Comparison of ENCODE assay signal across 8 cellular contexts in the genomic region with DNA sequence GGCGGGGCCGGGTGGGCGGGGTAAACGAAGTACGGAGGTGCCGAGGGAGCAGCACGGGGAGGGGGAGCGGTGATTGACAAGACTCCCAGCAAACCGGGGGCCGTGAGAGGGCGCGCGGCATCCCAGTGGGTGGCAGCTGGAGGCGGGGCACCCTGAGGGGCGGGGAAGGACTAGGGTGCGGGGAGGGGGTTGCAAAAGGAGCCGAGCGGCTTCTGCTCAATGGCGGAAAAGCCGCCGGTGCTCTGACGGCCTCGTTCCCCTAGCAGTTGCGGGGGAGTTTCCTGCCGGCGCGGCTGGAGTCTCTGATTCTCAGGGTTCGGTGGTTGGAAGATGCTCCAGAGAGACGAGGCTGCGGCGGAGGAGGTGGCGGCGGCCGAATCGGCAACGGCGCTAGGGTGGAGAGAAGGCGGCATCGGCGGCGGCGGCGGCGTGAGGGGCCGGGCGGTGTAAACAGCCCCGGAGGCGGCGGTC. TPM values are rescaled to one million over a fixed set of nuclear protein-coding genes. Genes with fewer than 3 reads are reported as not detected.
DNase-seq lines count a peak whose midpoint lies in the region; ATAC-seq, FAIRE-seq and TF ChIP-seq lines count a peak whose summit lies in the region.

A gene (plus strand): TSS at position 192 of the 471 bp plus-strand sequence. CDS start 32,325 bp downstream, outside the sequence.

- TF ChIP-seq CTCF in DND-41 (IDR thresholded peaks at IDR 0.05; ENCODE audit: borderline replicate concordance, extremely low read depth, low read length, poor library complexity, severe bottlenecking) (no peak), upper lobe of right lung (IDR thresholded peaks at IDR 0.05) (no peak)

- ATAC-seq in DND-41 (ENCODE audit: insufficient read depth, low read depth) (peak; percentile 73), upper lobe of right lung (peak; percentile 92)
- peak; percentile 76 for ATAC-seq in activated T-helper 17 cell treated with anti-CD3 and anti-CD28 coated beads, Interleukin-2, amount 50 U/mL, for 72 hours (replicated peaks)

- intact Hi-C loops in posterior vena cava (cut with DNase I): loop anchor here in 1 of 2 donors (10.0 kb wide), 1 partner anchor 84 kb away; no protein-coding TSS in a partner anchor
- intact Hi-C loops in upper lobe of right lung (cut with DNase I): no loop called here

- peaks cover 22% of the 10 kb centered on the region for H3K4me1 Mint-ChIP-seq in activated T-helper 17 cell treated with anti-CD3 and anti-CD28 coated beads, Interleukin-2, amount 50 U/mL, for 72 hours

- no peaks in the 10 kb centered on the region for H3K27me3 Mint-ChIP-seq in activated T-helper 17 cell treated with anti-CD3 and anti-CD28 coated beads, Interleukin-2, amount 50 U/mL, for 72 hours

- H3K4me1 ChIP-seq in DND-41 (ENCODE audit: insufficient read depth, low read length): peaks cover 40% of the 10 kb centered on the region
- peaks cover 14% of the 10 kb centered on the region for H3K4me1 ChIP-seq in upper lobe of right lung

- peaks cover 48% of the 10 kb centered on the region for H3K36me3 Mint-ChIP-seq in activated T-helper 17 cell treated with anti-CD3 and anti-CD28 coated beads, Interleukin-2, amount 50 U/mL, for 72 hours (ENCODE audit: low read depth)

- H3K9ac ChIP-seq in DND-41 (ENCODE audit: low read depth, low read length): peak within 1 kb of the TSS; percentile 91

- peak within 1 kb of the TSS; percentile 93 for H3K4me3 Mint-ChIP-seq in activated T-helper 17 cell treated with anti-CD3 and anti-CD28 coated beads, Interleukin-2, amount 50 U/mL, for 72 hours

- FAIRE-seq in H54 (lab: Jason Lieb, UNC) (peak; percentile 48), frontal cortex (lab: Jason Lieb, UNC) (no peak)

- peak within 1 kb of the TSS; percentile 85 for H2AFZ ChIP-seq in DND-41 (ENCODE audit: low read depth, low read length)

- H3K79me2 ChIP-seq in DND-41 (ENCODE audit: insufficient read depth, low read length): peaks cover 50% of the 10 kb centered on the region

- peaks cover 33% of the 10 kb centered on the region for H4K20me1 ChIP-seq in DND-41 (ENCODE audit: insufficient read depth, low read length)

- DNase-seq in DND-41 (no peak), H54 (ENCODE audit: insufficient read length, low spot score) (no peak), NK-92 (lab: John Stamatoyannopoulos, UW; ENCODE audit: unreplicated experiment) (peak; percentile 98), frontal cortex (ENCODE audit: low spot score in 2 of 2) (peak; percentile 96 to 97), posterior vena cava (ENCODE audit: low spot score) (peak; percentile 100), upper lobe of right lung (peak; percentile 100), NCI-H1417 treated with DMSO at 0.1 percent for 48 hours (lab: John Stamatoyannopoulos, UW) (no peak)

- peaks cover 6% of the 10 kb centered on the region for H3K9me3 ChIP-seq in DND-41 (ENCODE audit: insufficient read depth, low read length, severe bottlenecking)
- H3K9me3 ChIP-seq in upper lobe of right lung: no peaks in the 10 kb centered on the region

- H3K9me3 Mint-ChIP-seq in activated T-helper 17 cell treated with anti-CD3 and anti-CD28 coated beads, Interleukin-2, amount 50 U/mL, for 72 hours: no peaks in the 10 kb centered on the region

- H3K4me3 ChIP-seq in DND-41 (ENCODE audit: low read depth in 1 of 2, low read length in 2 of 2) (peak within 1 kb of the TSS; percentile 51 to 94), upper lobe of right lung (peak within 1 kb of the TSS; percentile 91)

- H3K27ac Mint-ChIP-seq in activated T-helper 17 cell treated with anti-CD3 and anti-CD28 coated beads, Interleukin-2, amount 50 U/mL, for 72 hours: peak within 1 kb of the TSS; percentile 92

- H3K27me3 ChIP-seq in DND-41 (ENCODE audit: insufficient read depth, low read length, poor library complexity): no peaks in the 10 kb centered on the region
- H3K27me3 ChIP-seq in upper lobe of right lung: no peaks in the 10 kb centered on the region

- H3K27ac ChIP-seq in DND-41 (ENCODE audit: low read length) (peak within 1 kb of the TSS; percentile 98), upper lobe of right lung (peak within 1 kb of the TSS; percentile 99)

- H3K4me2 ChIP-seq in DND-41 (ENCODE audit: insufficient read depth, low read length): peak within 1 kb of the TSS; percentile 87

- peak; percentile 93 for TF ChIP-seq POLR2A in H54 (IDR thresholded peaks at IDR 0.05; ENCODE audit: low read depth, low read length)

- H3K36me3 ChIP-seq in DND-41 (ENCODE audit: insufficient read depth, low read length) (peaks cover 5% of the 10 kb centered on the region; the same call in 1 of the 2 replicates), upper lobe of right lung (no peaks in the 10 kb centered on the region)

RNA-seq across cellular contexts. Expression of the gene that starts here (rescaled TPM):
- 10 to 100 TPM; 36.3 to 38.9 TPM for total RNA-seq in activated T-helper 17 cell treated with anti-CD3 and anti-CD28 coated beads, Interleukin-2, amount 50 U/mL, for 72 hours
- total RNA-seq in frontal cortex (66.4 TPM), posterior vena cava (10 to 100 TPM; 38.3 to 45.0 TPM), upper lobe of right lung (45.8 TPM)

Comparison
In these comparisons a context has a peak if more than half of its experiments do, and no peak if none do; other contexts are left out.
1. DNase-seq: peak in NK-92 (single experiment), frontal cortex (2 of 2), posterior vena cava (single experiment) and upper lobe of right lung (single experiment); none in DND-41 (single experiment), H54 (single experiment) and NCI-H1417 treated with DMSO at 0.1 percent for 48 hours (single experiment).
2. Peak in every context shown above with its lines, with median percentiles within 50 percentile points of each other: ATAC-seq.